ENCODE assay signal across 19 cellular contexts in genomic region chr3:9351709-9352126, GRCh38. TPM values are rescaled to one million over a fixed set of nuclear protein-coding genes. Genes with fewer than 3 reads are reported as not detected.
DNase-seq lines count a peak whose midpoint lies in the region; ATAC-seq, FAIRE-seq and TF ChIP-seq lines count a peak whose summit lies in the region.
"Had no signal": no experiment of that assay in that cellular context is flagged by ENCODE, and none has a peak within 500 bp of the region (broad histone marks: within the 10 kb centered on the region; RNA-seq: fewer than 3 reads in every experiment).

No MANE protein-coding gene starts in this region.

- H3K27ac ChIP-seq in astrocyte (ENCODE audit: low read depth, low read length) (no peak overlapping the region), prostate gland (peak overlapping the region; percentile 58 to 74), kidney (ENCODE audit: low read depth in 2 of 2, low read length in 2 of 2) (no peak overlapping the region)
- H3K27ac ChIP-seq: skin epidermis had no signal

- H3K4me3 Mint-ChIP-seq in astrocyte (ENCODE audit: unreplicated experiment) = no peak overlapping the region
- H3K4me3 Mint-ChIP-seq: activated CD4-positive, alpha-beta T cell treated with anti-CD3 and anti-CD28 coated beads, Interleukin-2, amount 10 ng/mL, durations not matched to agents 7 days and 5 days had no signal

- H3K27me3 ChIP-seq in astrocyte (ENCODE audit: insufficient read depth, low read length) (no peaks in the 10 kb centered on the region), prostate gland (replicated peaks; ENCODE audit: insufficient read depth) (no peaks in the 10 kb centered on the region)

- H3K9me3 ChIP-seq in astrocyte (ENCODE audit: insufficient read depth, low read depth, low read length) (no peaks in the 10 kb centered on the region), prostate gland (no peaks in the 10 kb centered on the region), kidney (ENCODE audit: control insufficient read depth in 1 of 2, low read length in 2 of 2) (no peaks in the 10 kb centered on the region)

- no peaks in the 10 kb centered on the region for H3K27me3 Mint-ChIP-seq in astrocyte (ENCODE audit: low read depth, unreplicated experiment)
- H3K27me3 Mint-ChIP-seq: activated CD4-positive, alpha-beta T cell treated with anti-CD3 and anti-CD28 coated beads, Interleukin-2, amount 10 ng/mL, durations not matched to agents 7 days and 5 days had no signal

- H3K36me3 ChIP-seq in astrocyte (ENCODE audit: insufficient read depth, low read length) = no peaks in the 10 kb centered on the region
- no peaks in the 10 kb centered on the region for H3K36me3 ChIP-seq in prostate gland
- no peaks in the 10 kb centered on the region for H3K36me3 ChIP-seq in kidney (ENCODE audit: control insufficient read depth in 1 of 2, insufficient read depth in 2 of 2, low read length in 2 of 2)

- TF ChIP-seq POLR2A in prostate gland (IDR thresholded peaks at IDR 0.05) = no peak

- H3K36me3 Mint-ChIP-seq in astrocyte (ENCODE audit: low read depth, unreplicated experiment) = peaks cover 6% of the 10 kb centered on the region

- H3K9ac ChIP-seq in astrocyte (ENCODE audit: low read length) (no peak overlapping the region), kidney (ENCODE audit: low read length in 2 of 2) (no peak overlapping the region)

- TF ChIP-seq CTCF in astrocyte (IDR thresholded peaks at IDR 0.05; ENCODE audit: insufficient read depth, low read depth, low read length) = no peak
- no peak for TF ChIP-seq CTCF in prostate gland (IDR thresholded peaks at IDR 0.05)
- TF ChIP-seq CTCF in kidney (IDR thresholded peaks at IDR 0.05; ENCODE audit: borderline replicate concordance, extremely low read depth, insufficient read depth) = no peak

- H3K27ac Mint-ChIP-seq in astrocyte (ENCODE audit: unreplicated experiment) = peak overlapping the region; percentile 65
- H3K27ac Mint-ChIP-seq: activated CD4-positive, alpha-beta T cell treated with anti-CD3 and anti-CD28 coated beads, Interleukin-2, amount 10 ng/mL, durations not matched to agents 7 days and 5 days had no signal

- no peaks in the 10 kb centered on the region for H3K79me2 ChIP-seq in astrocyte (ENCODE audit: insufficient read depth, low read length)

- H3K4me1 ChIP-seq in astrocyte (ENCODE audit: insufficient read depth, low read length) (peaks cover 38% of the 10 kb centered on the region), prostate gland (replicated peaks) (peaks cover 23% of the 10 kb centered on the region), kidney (ENCODE audit: control insufficient read depth in 1 of 2, insufficient read depth in 1 of 2, low read depth in 1 of 2, low read length in 2 of 2) (peaks cover 9 to 13% of the 10 kb centered on the region in 2 donors)

- intact Hi-C loops in prostate gland (cut with DNase I) = loop anchor here (5.0 to 10.0 kb wide), 2 partner anchors 71 to 303 kb away; no protein-coding TSS in a partner anchor
- intact Hi-C loops in kidney (cut with DNase I) = no loop called here
- intact Hi-C loops in left colon (cut with DNase I, micrococcal nuclease) = loop anchor here in 1 of 2 donors (10.0 kb wide), 1 partner anchor 303 kb away; no protein-coding TSS in a partner anchor

- DNase-seq in HT-29 (ENCODE audit: low spot score) (peak; percentile 55), astrocyte (ENCODE audit: low read depth) (no peak), iPS-NIHi11 (ENCODE audit: low spot score) (peak; percentile 59), prostate gland (ENCODE audit: low spot score) (peak; percentile 28), kidney (no peak), left colon (no peak)
- DNase-seq: activated CD4-positive, alpha-beta T cell treated with anti-CD3 and anti-CD28 coated beads, Interleukin-2, amount 10 ng/mL, durations not matched to agents 7 days and 5 days; activated CD8-positive, alpha-beta memory T cell treated with anti-CD3 and anti-CD28 coated beads, Interleukin-2, amount 50 U/mL, for 48 hours; activated gamma-delta T cell; amniotic stem cell; cerebellar nuclear complex; foreskin fibroblast; NCI-H2081 treated with DMSO at 0.1 percent for 48 hours; stimulated activated CD4-positive, alpha-beta T cell treated with anti-CD3 and anti-CD28 coated beads, Interleukin-4, amount 100 ng/mL, for 4 hours; stimulated activated CD8-positive, alpha-beta memory T cell treated with anti-CD3 and anti-CD28 coated beads, Interleukin-4, amount 100 ng/mL, for 48 hours had no signal

- H3K9me3 Mint-ChIP-seq in astrocyte (ENCODE audit: unreplicated experiment) = no peaks in the 10 kb centered on the region
- H3K9me3 Mint-ChIP-seq: activated CD4-positive, alpha-beta T cell treated with anti-CD3 and anti-CD28 coated beads, Interleukin-2, amount 10 ng/mL, durations not matched to agents 7 days and 5 days had no signal

- no peaks in the 10 kb centered on the region for H4K20me1 ChIP-seq in astrocyte (ENCODE audit: insufficient read depth, low read length)

- no peak overlapping the region for H3K4me3 ChIP-seq in astrocyte (ENCODE audit: insufficient read depth, low read depth, low read length)
- no peak overlapping the region for H3K4me3 ChIP-seq in prostate gland
- no peak overlapping the region for H3K4me3 ChIP-seq in kidney (ENCODE audit: low read length in 2 of 2)
- H3K4me3 ChIP-seq: skin epidermis had no signal

- no peak for ATAC-seq in activated CD4-positive, CD25-positive, alpha-beta regulatory T cell treated with anti-CD3 and anti-CD28 coated beads, Interleukin-2, amount 50 U/mL, for 24 hours
- no peak for ATAC-seq in left colon

- H2AFZ ChIP-seq in astrocyte (ENCODE audit: low read depth, low read length) = no peak overlapping the region

- no peak for FAIRE-seq in astrocyte (lab: Jason Lieb, UNC)
- FAIRE-seq in kidney (lab: Jason Lieb, UNC) = no peak
- FAIRE-seq: endometrium, islet of Langerhans had no signal

- 18% methylated on average over 3 of the region's 3 CpGs for WGBS in prostate gland

- H3K4me2 ChIP-seq in astrocyte (ENCODE audit: low read length) = no peak overlapping the region

- peaks cover 24% of the 10 kb centered on the region for H3K4me1 Mint-ChIP-seq in astrocyte (ENCODE audit: low read depth, unreplicated experiment)

RNA-seq across cellular contexts. Expression of gene THUMPD3, which starts 11.1 kb away (rescaled TPM):
- total RNA-seq in HT-29 (2014; rRNA removed; shearing (Covaris generic)) = 12.2 and 21.1 TPM in 2 replicates
- total RNA-seq in astrocyte (32.7 and 36.6 TPM in 2 replicates), prostate gland (10 to 100 TPM; 28.8 to 38.7 TPM), kidney (44.1 TPM), left colon (10 to 100 TPM; 28.6 to 47.2 TPM)
- 31.9 TPM for polyA plus RNA-seq in kidney (ENCODE audit: insufficient read depth, low read depth, low replicate concordance)

RNA-seq across cellular contexts. Expression of gene SETD5, which starts 45.7 kb away (rescaled TPM):
- total RNA-seq in HT-29 (2014; rRNA removed; shearing (Covaris generic)) = 27.3 and 41.9 TPM in 2 replicates
- total RNA-seq in astrocyte (167 and 170 TPM in 2 replicates), prostate gland (100 to 1,000 TPM in 1 of 2 donors, 10 to 100 TPM in 1; 58.4 to 118 TPM), kidney (112 TPM), left colon (100 to 1,000 TPM in 1 of 2 donors, 10 to 100 TPM in 1; 78.6 to 102 TPM)
- 12.1 TPM for polyA plus RNA-seq in kidney (ENCODE audit: insufficient read depth, low read depth, low replicate concordance)

Comparison
In these comparisons a context has a peak if more than half of its experiments do, and no peak if none do; other contexts are left out.
1. DNase-seq: peak in HT-29 (single experiment), iPS-NIHi11 (single experiment) and prostate gland (single experiment); none in astrocyte (single experiment), kidney (single experiment) and left colon (0 of 2).
2. H3K27ac ChIP-seq: peak in prostate gland (2 of 2); none in astrocyte (single experiment) and kidney (0 of 2).